ENCODE assay signal across 19 cellular contexts in genomic region chr7:86058649-86059048, GRCh38.
DNase-seq lines count a peak whose midpoint lies in the region; ATAC-seq and TF ChIP-seq lines count a peak whose summit lies in the region.
"Had no signal": no experiment of that assay in that cellular context is flagged by ENCODE, and none has a peak within 500 bp of the region (broad histone marks: within the 10 kb centered on the region; RNA-seq: fewer than 3 reads in every experiment).

No MANE protein-coding gene starts in this region.

- H3K36me3 ChIP-seq in GM23338 (ENCODE audit: insufficient read depth): no peaks in the 10 kb centered on the region
- H3K36me3 ChIP-seq in endodermal cell (ENCODE audit: control insufficient read depth, insufficient read depth, low read length): no peaks in the 10 kb centered on the region
- no peaks in the 10 kb centered on the region for H3K36me3 ChIP-seq in upper lobe of left lung
- H3K36me3 ChIP-seq: BE2C had no signal

- ATAC-seq in GM23338 (no peak), upper lobe of left lung (ENCODE audit: low FRiP score in 2 of 2) (peak; percentile 10 to 51), sciatic nerve (no peak)
- no peak for ATAC-seq in stimulated activated memory B cell treated with anti-CD40 and anti-IgM and Interleukin-4, amounts not matched to agents 10 μg/mL and 1 μg/mL and 100 μg/mL, for 72 hours
- ATAC-seq: GM12878, K562 had no signal

- no peaks in the 10 kb centered on the region for H3K9me2 ChIP-seq in GM23338 (ENCODE audit: insufficient read depth)

- H4K20me1 ChIP-seq in GM23338 (replicated peaks; ENCODE audit: insufficient read depth): no peaks in the 10 kb centered on the region

- H3K79me2 ChIP-seq in GM23338 (replicated peaks; ENCODE audit: insufficient read depth): no peaks in the 10 kb centered on the region

- H3K4me3 ChIP-seq in GM23338 (no peak overlapping the region), endodermal cell (ENCODE audit: low read length) (no peak overlapping the region), upper lobe of left lung (no peak overlapping the region)
- H3K4me3 ChIP-seq: GM12878, GM23248, K562 had no signal

- no peak overlapping the region for H3K4me2 ChIP-seq in GM23338

- H3K27me3 ChIP-seq in GM23338 (ENCODE audit: insufficient read depth) (no peaks in the 10 kb centered on the region), endodermal cell (ENCODE audit: control insufficient read depth, insufficient read depth, low read length, poor library complexity, severe bottlenecking) (no peaks in the 10 kb centered on the region), upper lobe of left lung (no peaks in the 10 kb centered on the region)
- H3K27me3 ChIP-seq: BE2C had no signal

- no peak for TF ChIP-seq POLR2A in upper lobe of left lung (IDR thresholded peaks at IDR 0.05)

- H3F3A ChIP-seq in GM23338 (replicated peaks; ENCODE audit: low read depth): no peaks in the 10 kb centered on the region

- no peak overlapping the region for H3K4me3 Mint-ChIP-seq in GM23338
- no peak overlapping the region for H3K4me3 Mint-ChIP-seq in endodermal cell
- no peak overlapping the region for H3K4me3 Mint-ChIP-seq in stimulated activated memory B cell treated with anti-CD40 and anti-IgM and Interleukin-4, amounts not matched to agents 10 μg/mL and 1 μg/mL and 100 μg/mL, for 72 hours
- H3K4me3 Mint-ChIP-seq: CD4-positive, alpha-beta T cell had no signal

- H3K4me1 Mint-ChIP-seq in GM23338 (no peaks in the 10 kb centered on the region), endodermal cell (no peaks in the 10 kb centered on the region)
- no peaks in the 10 kb centered on the region for H3K4me1 Mint-ChIP-seq in stimulated activated memory B cell treated with anti-CD40 and anti-IgM and Interleukin-4, amounts not matched to agents 10 μg/mL and 1 μg/mL and 100 μg/mL, for 72 hours

- DNase-seq in GM23338 (ENCODE audit: low spot score): no peak
- DNase-seq in endodermal cell: peak; percentile 42
- DNase-seq in upper lobe of left lung: no peak
- DNase-seq in sciatic nerve (ENCODE audit: low spot score): no peak
- no peak for DNase-seq in NCI-H1930 (lab: John Stamatoyannopoulos, UW)
- DNase-seq: ACHN; BE2C; C1 segment of cervical spinal cord; Caco-2; CD4-positive, alpha-beta T cell; DMS153; DND-41; EL; GM23248; HCEC 1CT; IMR-90 had no signal

- H3K9me3 ChIP-seq in endodermal cell (ENCODE audit: control insufficient read depth, low read length) (peaks cover 16% of the 10 kb centered on the region), upper lobe of left lung (peaks cover 0 to 13% (median 0%) of the 10 kb centered on the region in 4 donors)
- H3K9me3 ChIP-seq: BE2C had no signal

- H3K4me1 ChIP-seq in GM23338 (ENCODE audit: insufficient read depth): no peaks in the 10 kb centered on the region
- H3K4me1 ChIP-seq in endodermal cell (ENCODE audit: control insufficient read depth, insufficient read depth, low read length): no peaks in the 10 kb centered on the region
- H3K4me1 ChIP-seq in upper lobe of left lung: no peaks in the 10 kb centered on the region
- H3K4me1 ChIP-seq: BE2C, Caco-2 had no signal

- no peaks in the 10 kb centered on the region for H3K27me3 Mint-ChIP-seq in GM23338 (ENCODE audit: insufficient read depth, low read depth, poor library complexity)
- H3K27me3 Mint-ChIP-seq in endodermal cell (ENCODE audit: insufficient read depth): no peaks in the 10 kb centered on the region
- H3K27me3 Mint-ChIP-seq in stimulated activated memory B cell treated with anti-CD40 and anti-IgM and Interleukin-4, amounts not matched to agents 10 μg/mL and 1 μg/mL and 100 μg/mL, for 72 hours: no peaks in the 10 kb centered on the region
- H3K27me3 Mint-ChIP-seq: CD4-positive, alpha-beta T cell had no signal

- H3K9me3 Mint-ChIP-seq in GM23338 (no peaks in the 10 kb centered on the region), endodermal cell (no peaks in the 10 kb centered on the region)
- H3K9me3 Mint-ChIP-seq in stimulated activated memory B cell treated with anti-CD40 and anti-IgM and Interleukin-4, amounts not matched to agents 10 μg/mL and 1 μg/mL and 100 μg/mL, for 72 hours: peaks cover 22% of the 10 kb centered on the region

- H3K27ac Mint-ChIP-seq in GM23338 (no peak overlapping the region), endodermal cell (no peak overlapping the region)
- H3K27ac Mint-ChIP-seq in stimulated activated memory B cell treated with anti-CD40 and anti-IgM and Interleukin-4, amounts not matched to agents 10 μg/mL and 1 μg/mL and 100 μg/mL, for 72 hours: no peak overlapping the region
- H3K27ac Mint-ChIP-seq: CD4-positive, alpha-beta T cell had no signal

- peak overlapping the region; percentile 52; the same call in 1 of the 2 replicates for H2AFZ ChIP-seq in GM23338
- H2AFZ ChIP-seq: GM23248 had no signal

- intact Hi-C loops in sciatic nerve (cut with DNase I): no loop called here

- 89 to 92% methylated on average over 2 to 3 of the region's 3 CpGs for WGBS in endodermal cell (ENCODE audit: insufficient coverage in 1 of 2, insufficient read length in 1 of 2), 2 experiments
- 74 to 100% methylated on average over 1 to 3 of the region's 3 CpGs for WGBS in upper lobe of left lung, 2 donors

- H3K36me3 Mint-ChIP-seq in GM23338 (ENCODE audit: low read depth) (no peaks in the 10 kb centered on the region), endodermal cell (ENCODE audit: low read depth) (no peaks in the 10 kb centered on the region)
- no peaks in the 10 kb centered on the region for H3K36me3 Mint-ChIP-seq in stimulated activated memory B cell treated with anti-CD40 and anti-IgM and Interleukin-4, amounts not matched to agents 10 μg/mL and 1 μg/mL and 100 μg/mL, for 72 hours

- no peak for TF ChIP-seq EP300 in upper lobe of left lung (IDR thresholded peaks at IDR 0.05)

- no peak overlapping the region for H3K9ac ChIP-seq in endodermal cell (ENCODE audit: extremely low read depth, low read length, poor library complexity, severe bottlenecking)
- H3K9ac ChIP-seq: GM23248 had no signal

- TF ChIP-seq CTCF in GM23338 (conservative IDR thresholded peaks at IDR 0.05; ENCODE audit: low read depth in 2 of 2): no peak
- no peak for TF ChIP-seq CTCF in endodermal cell (conservative IDR thresholded peaks at IDR 0.05)
- TF ChIP-seq CTCF in upper lobe of left lung (IDR thresholded peaks at IDR 0.05): no peak

- no peak overlapping the region for H3K27ac ChIP-seq in GM23338 (ENCODE audit: low read depth)
- H3K27ac ChIP-seq in endodermal cell (ENCODE audit: low read depth, low read length): no peak overlapping the region
- no peak overlapping the region for H3K27ac ChIP-seq in upper lobe of left lung
- H3K27ac ChIP-seq: GM23248 had no signal

TF ChIP-seq in GM23338, 12 proteins besides CTCF, POLR2A, EP300 and RAD21 (continues in another document):
- TF ChIP-seq ZNF331 (CRISPR knock-in tag; IDR thresholded peaks at IDR 0.05; ENCODE audit: low read depth) (no peak), NANOG (IDR thresholded peaks at IDR 0.05; ENCODE audit: borderline replicate concordance) (no peak), CREB1 (CRISPR knock-in tag; IDR thresholded peaks at IDR 0.05; ENCODE audit: low read depth) (no peak), STAT1 (IDR thresholded peaks at IDR 0.05; ENCODE audit: unreplicated experiment) (no peak)

Comparison
In these comparisons a context has a peak if more than half of its experiments do, and no peak if none do; other contexts are left out.
1. ATAC-seq: peak in upper lobe of left lung (2 of 2); none in GM23338 (single experiment), sciatic nerve (single experiment) and stimulated activated memory B cell treated with anti-CD40 and anti-IgM and Interleukin-4, amounts not matched to agents 10 μg/mL and 1 μg/mL and 100 μg/mL, for 72 hours (single experiment).